10 cellular contexts compared by ENCODE assay signal in the genomic region with DNA sequence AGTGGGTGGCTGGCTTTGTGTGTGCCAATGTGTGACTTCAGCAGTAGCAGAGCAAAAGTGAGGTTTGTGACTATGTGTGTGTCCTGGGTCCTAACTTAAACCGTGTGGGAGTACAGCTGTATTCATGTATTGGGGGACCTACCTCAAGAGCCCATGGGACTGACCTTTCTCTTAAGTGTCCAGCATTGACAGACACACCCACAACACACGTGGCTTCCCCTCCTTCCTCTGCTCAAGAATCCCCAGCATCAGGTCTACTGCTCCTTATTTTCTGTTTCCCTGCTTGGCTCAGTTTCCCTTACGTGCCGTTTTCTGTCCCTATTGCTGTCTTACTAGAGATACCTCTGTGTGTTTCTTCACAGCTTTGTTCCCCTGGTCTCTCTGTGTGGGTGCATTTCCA. TPM values are rescaled to one million over a fixed set of nuclear protein-coding genes. Genes with fewer than 3 reads are reported as not detected.
DNase-seq lines count a peak whose midpoint lies in the region; ATAC-seq and TF ChIP-seq lines count a peak whose summit lies in the region.
"Had no signal": no experiment of that assay in that cellular context is flagged by ENCODE, and none has a peak within 500 bp of the region (broad histone marks: within the 10 kb centered on the region; RNA-seq: fewer than 3 reads in every experiment).

No MANE protein-coding gene starts in this region.

- no peak for TF ChIP-seq EP300 in tibial nerve (IDR thresholded peaks at IDR 0.05)

- H3K4me1 Mint-ChIP-seq in activated naive CD4-positive, alpha-beta T cell treated with anti-CD3 and anti-CD28 coated beads for 36 hours (ENCODE audit: low read depth) = peaks cover 25% of the 10 kb centered on the region

- H3K9me3 Mint-ChIP-seq in activated naive CD4-positive, alpha-beta T cell treated with anti-CD3 and anti-CD28 coated beads for 36 hours = no peaks in the 10 kb centered on the region

- DNase-seq in activated naive CD4-positive, alpha-beta T cell treated with anti-CD3 and anti-CD28 coated beads for 36 hours = no peak
- DNase-seq in activated naive CD4-positive, alpha-beta T cell treated with Interleukin-2 at 50 U/mL for 16 hours = no peak
- DNase-seq in brain microvascular endothelial cell (no peak), lung (ENCODE audit: low spot score) (no peak), tibial nerve (ENCODE audit: low spot score in 2 of 2) (no peak), NOMO-1 treated with DMSO at 0.1 percent for 48 hours (lab: John Stamatoyannopoulos, UW; ENCODE audit: unreplicated experiment) (no peak), NCI-H2029 treated with DMSO at 0.1 percent for 48 hours (lab: John Stamatoyannopoulos, UW) (no peak)
- no peak for DNase-seq in stimulated activated CD4-positive, alpha-beta T cell treated with anti-CD3 and anti-CD28 coated beads, Interleukin-2, amount 100 ng/mL, for 24 hours
- DNase-seq: AML-193 had no signal

- H3K4me3 ChIP-seq in brain microvascular endothelial cell (ENCODE audit: low read depth, low read length) (peak overlapping the region; percentile 48), lung (peak overlapping the region; percentile 30), tibial nerve (peak overlapping the region in 3 of 4 donors; percentile 17 to 48 (median 26))

- H3K36me3 ChIP-seq in brain microvascular endothelial cell (replicated peaks) = peaks cover 10% of the 10 kb centered on the region
- peaks cover 0 to 13% of the 10 kb centered on the region in 2 donors for H3K36me3 ChIP-seq in lung (ENCODE audit: control insufficient read depth in 2 of 2, insufficient read depth in 2 of 2, low read length in 2 of 2)
- peaks cover 0 to 23% (median 5%) of the 10 kb centered on the region in 3 donors for H3K36me3 ChIP-seq in tibial nerve

- TF ChIP-seq CTCF in brain microvascular endothelial cell (IDR thresholded peaks at IDR 0.05; ENCODE audit: low read depth, low read length, missing control alignments) = no peak
- no peak for TF ChIP-seq CTCF in lung (IDR thresholded peaks at IDR 0.05; ENCODE audit: control extremely low read depth, extremely low read depth)
- TF ChIP-seq CTCF in tibial nerve (IDR thresholded peaks at IDR 0.05) = no peak

- CTCF ChIA-PET in activated naive CD4-positive, alpha-beta T cell treated with anti-CD3 and anti-CD28 coated beads for 36 hours (lab: Charles Lee) = interaction anchor here (1.0 to 1.2 kb wide), 2 partner anchors 9 to 50 kb away, joined by 3 to 4 read pairs; no protein-coding TSS in a partner anchor

- no peak overlapping the region for H3K27ac ChIP-seq in brain microvascular endothelial cell
- H3K27ac ChIP-seq in lung (ENCODE audit: low read depth in 1 of 2, low read length in 1 of 2) = peak overlapping the region; percentile 81 to 88
- H3K27ac ChIP-seq in tibial nerve = peak overlapping the region; percentile 77 to 91 (median 84)

- no peak overlapping the region for H3K4me3 Mint-ChIP-seq in activated naive CD4-positive, alpha-beta T cell treated with anti-CD3 and anti-CD28 coated beads for 36 hours

- peak overlapping the region; percentile 67 for H3K27ac Mint-ChIP-seq in activated naive CD4-positive, alpha-beta T cell treated with anti-CD3 and anti-CD28 coated beads for 36 hours

- no peaks in the 10 kb centered on the region for H3K27me3 ChIP-seq in brain microvascular endothelial cell (replicated peaks)
- no peaks in the 10 kb centered on the region for H3K27me3 ChIP-seq in lung (ENCODE audit: control insufficient read depth, insufficient read depth)
- no peaks in the 10 kb centered on the region for H3K27me3 ChIP-seq in tibial nerve

- peaks cover 17% of the 10 kb centered on the region for H3K36me3 Mint-ChIP-seq in activated naive CD4-positive, alpha-beta T cell treated with anti-CD3 and anti-CD28 coated beads for 36 hours (ENCODE audit: low read depth)

- no peak for TF ChIP-seq POLR2A in tibial nerve (IDR thresholded peaks at IDR 0.05)

- peaks cover 12 to 32% of the 10 kb centered on the region in 2 donors for H3K4me1 ChIP-seq in lung (ENCODE audit: control insufficient read depth in 2 of 2, insufficient read depth in 2 of 2, low read length in 2 of 2)
- peaks cover 0 to 67% (median 59%) of the 10 kb centered on the region in 4 donors for H3K4me1 ChIP-seq in tibial nerve

- in situ Hi-C loops in brain microvascular endothelial cell (cut with HindIII; ENCODE audit: low pct_ligation_motif_present, low sequenced_read_pairs) = no loop called here

- WGBS in lung, 2 donors = 28 to 53% methylated on average over 4 of the region's 4 CpGs
- 8 to 14% methylated on average over 4 of the region's 4 CpGs for whole genome bisulfite sequencing in tibial nerve, 2 donors

- no peaks in the 10 kb centered on the region for H3K9me3 ChIP-seq in lung (ENCODE audit: control insufficient read depth in 2 of 2, insufficient read depth in 1 of 2, low read length in 1 of 2)
- H3K9me3 ChIP-seq in tibial nerve = no peaks in the 10 kb centered on the region

- ATAC-seq in lung (ENCODE audit: insufficient read depth, low FRiP score) = no peak

- no peaks in the 10 kb centered on the region for H3K27me3 Mint-ChIP-seq in activated naive CD4-positive, alpha-beta T cell treated with anti-CD3 and anti-CD28 coated beads for 36 hours (ENCODE audit: low read depth)

- intact Hi-C loops in activated naive CD4-positive, alpha-beta T cell treated with anti-CD3 and anti-CD28 coated beads for 36 hours (cut with micrococcal nuclease) = no loop called here

RNA-seq across cellular contexts. Expression of gene IL11RA, which starts 0.6 kb away (rescaled TPM):
- 10 to 100 TPM; 12.1 to 13.0 TPM for total RNA-seq in activated naive CD4-positive, alpha-beta T cell treated with anti-CD3 and anti-CD28 coated beads for 36 hours
- total RNA-seq in lung (10 to 100 TPM; 14.5 to 30.5 TPM), tibial nerve (10 to 100 TPM; 27.3 to 48.8 (median 39.6) TPM)
- 10 to 100 TPM in 1 of 2 donors, 1 to 10 TPM in 1; 5.5 to 10.7 TPM for polyA plus RNA-seq in lung

RNA-seq across cellular contexts. Expression of gene GALT, which starts 6.1 kb away (rescaled TPM):
- total RNA-seq in activated naive CD4-positive, alpha-beta T cell treated with anti-CD3 and anti-CD28 coated beads for 36 hours = 10 to 100 TPM; 42.0 to 44.6 TPM
- 10 to 100 TPM; 44.1 to 53.0 TPM for total RNA-seq in lung
- polyA plus RNA-seq in lung = 10 to 100 TPM; 23.9 to 38.7 TPM
- total RNA-seq in tibial nerve = 10 to 100 TPM; 38.5 to 75.3 (median 63.7) TPM

RNA-seq across cellular contexts. Expression of gene CCL27, which starts 9.8 kb away (rescaled TPM):
- total RNA-seq in activated naive CD4-positive, alpha-beta T cell treated with anti-CD3 and anti-CD28 coated beads for 36 hours = under 1 TPM in 1 of 2 experiments, not detected in 1; 0.69 TPM
- under 1 TPM in 1 of 2 donors, not detected in 1; 0.55 TPM for total RNA-seq in lung
- polyA plus RNA-seq in lung = under 1 TPM in 1 of 2 donors, not detected in 1; 0.05 TPM
- 10 to 100 TPM in 1 of 4 donors, not detected in 3; 45.1 TPM for total RNA-seq in tibial nerve
- total RNA-seq: renal cortical epithelial cell had no signal

RNA-seq across cellular contexts. Expression of gene SIGMAR1, which starts 15.0 kb away (rescaled TPM):
- 10 to 100 TPM; 58.9 TPM for total RNA-seq in activated naive CD4-positive, alpha-beta T cell treated with anti-CD3 and anti-CD28 coated beads for 36 hours
- total RNA-seq in lung (10 to 100 TPM; 26.0 to 64.1 TPM), tibial nerve (100 to 1,000 TPM in 2 of 4 donors, 10 to 100 TPM in 2; 92.6 to 128 (median 107) TPM)
- 10 to 100 TPM; 62.5 to 72.0 TPM for polyA plus RNA-seq in lung

RNA-seq across cellular contexts. Expression of gene ARID3C, which starts 23.7 kb away (rescaled TPM):
- under 1 TPM; 0.29 to 0.37 TPM for total RNA-seq in activated naive CD4-positive, alpha-beta T cell treated with anti-CD3 and anti-CD28 coated beads for 36 hours
- not detected for total RNA-seq in lung
- not detected for polyA plus RNA-seq in lung
- 1 to 10 TPM in 2 of 4 donors, under 1 TPM in 2; 0.30 to 2.1 (median 1.3) TPM for total RNA-seq in tibial nerve
- total RNA-seq: renal cortical epithelial cell had no signal
